Comparison of ENCODE assay signal across 8 cellular contexts in the genomic region with DNA sequence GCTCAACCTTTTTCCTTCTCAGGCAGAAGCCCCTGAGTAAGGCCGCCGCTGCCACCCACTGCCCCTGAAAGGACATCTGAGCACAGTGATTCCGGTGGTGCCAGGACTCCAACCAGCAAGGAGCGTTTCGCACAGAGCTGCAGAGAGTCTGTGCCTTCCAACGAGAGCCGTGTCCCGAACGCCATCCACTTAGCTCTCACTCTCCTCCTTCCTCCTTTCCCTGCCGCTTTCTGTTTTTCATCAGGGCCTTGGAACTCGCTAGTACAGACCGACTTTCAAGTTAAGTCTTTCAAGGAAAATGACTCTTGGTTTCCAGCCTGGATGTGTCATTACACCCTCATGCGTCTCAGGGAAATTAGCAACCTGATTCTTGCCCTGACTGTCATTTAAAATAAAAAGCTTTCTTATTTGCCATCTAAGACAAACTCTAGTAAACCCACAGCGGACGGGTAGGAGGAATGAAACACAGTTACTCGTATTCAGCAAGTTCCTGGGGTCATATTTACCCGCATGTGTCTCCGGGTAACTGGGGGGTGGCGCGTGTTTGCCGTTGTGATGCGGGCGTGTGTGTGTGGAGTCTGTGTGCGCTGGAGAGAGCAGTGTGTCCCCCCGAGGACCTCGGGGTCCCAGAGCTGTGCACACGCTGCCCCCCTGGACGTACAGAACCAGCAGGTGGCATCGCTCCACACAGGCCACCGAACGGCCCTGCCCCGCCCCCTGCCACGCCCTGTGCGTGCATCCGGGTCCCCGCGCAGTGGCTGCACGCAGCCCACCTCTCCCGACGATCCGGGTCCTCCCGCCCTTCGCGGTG. TPM values are rescaled to one million over a fixed set of nuclear protein-coding genes. Genes with fewer than 3 reads are reported as not detected.
DNase-seq lines count a peak whose midpoint lies in the region; ATAC-seq lines count a peak whose summit lies in the region.

No MANE protein-coding gene starts in this region.

- peak; percentile 80 for ATAC-seq in Right ventricle myocardium inferior

- intact Hi-C loops in Right ventricle myocardium inferior (cut with DNase I) (no loop called here), cardiac septum (cut with DNase I) (no loop called here)

- DNase-seq in Right ventricle myocardium inferior (ENCODE audit: missing footprints) = no peak
- DNase-seq in cardiac septum (ENCODE audit: low spot score) = no peak
- DNase-seq in NCI-H524 (lab: John Stamatoyannopoulos, UW) = peak; percentile 75 to 84
- peak; percentile 67 to 74 for DNase-seq in activated T-cell treated with anti-CD3 and anti-CD28 coated beads, Interleukin-2, amount 50 U/mL, for 48 hours
- DNase-seq in fibroblast of the conjunctiva (ENCODE audit: low read depth) = peak; percentile 30
- DNase-seq in pons (ENCODE audit: low spot score) = peak; percentile 42
- peak; percentile 67 for DNase-seq in ureter (ENCODE audit: low spot score)
- DNase-seq in SHP77 (lab: John Stamatoyannopoulos, UW) = no peak

RNA-seq across cellular contexts. Expression of a gene that starts 30.4 kb away (rescaled TPM):
- 3.7 TPM for total RNA-seq in Right ventricle myocardium inferior
- total RNA-seq in cardiac septum = 7.8 TPM
- total RNA-seq in ureter = 24.2 TPM

Comparison
In these comparisons a context has a peak if more than half of its experiments do, and no peak if none do; other contexts are left out.
1. DNase-seq: peak in NCI-H524 (2 of 2), activated T-cell treated with anti-CD3 and anti-CD28 coated beads, Interleukin-2, amount 50 U/mL, for 48 hours (2 of 2), fibroblast of the conjunctiva (single experiment), pons (single experiment) and ureter (single experiment); none in Right ventricle myocardium inferior (single experiment), cardiac septum (single experiment) and SHP77 (0 of 2).